In the genomic region with DNA sequence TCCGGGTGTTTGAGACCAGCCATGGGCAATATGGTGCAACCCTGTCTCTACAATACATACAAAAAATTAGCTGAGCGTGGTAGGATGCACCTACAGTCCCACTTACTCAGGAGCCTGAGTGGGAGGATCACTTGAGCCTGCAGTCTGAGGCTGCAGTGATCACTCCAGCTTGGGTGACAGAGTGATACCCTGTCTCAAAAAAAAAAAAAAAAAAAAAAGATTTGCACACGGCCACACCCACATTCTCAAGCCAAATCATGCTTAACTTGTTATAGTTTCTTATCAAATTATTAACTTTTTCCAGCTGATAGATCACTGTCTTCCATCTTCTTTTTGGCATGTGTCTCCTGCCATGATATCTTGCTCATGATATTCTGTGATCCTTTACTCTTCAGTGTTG, we compare ENCODE assay signal across 24 cellular contexts.
"Had no signal": no experiment of that assay in that cellular context is flagged by ENCODE, and none has a peak within 500 bp of the region (broad histone marks: within the 10 kb centered on the region; RNA-seq: fewer than 3 reads in every experiment).

No MANE protein-coding gene starts in this region.

- ATAC-seq: effector memory CD8-positive, alpha-beta T cell; gastroesophageal sphincter; psoas muscle; sciatic nerve; stimulated activated naive B cell treated with anti-CD40 and anti-IgM and Interleukin-4, amounts not matched to agents 10 μg/mL and 1 μg/mL and 100 μg/mL, for 72 hours; stimulated activated naive CD8-positive, alpha-beta T cell treated with anti-CD3 and anti-CD28 coated beads, Interleukin-15, amount 100 ng/mL, for 72 hours; upper lobe of right lung had no signal

- H3K36me3 ChIP-seq: esophagus squamous epithelium, left ventricle myocardium inferior, upper lobe of right lung, vagina had no signal

- H2AFZ ChIP-seq: hepatocyte had no signal

- FAIRE-seq: colon had no signal

- H3K27ac Mint-ChIP-seq: dendritic cell treated with granulocyte-macrophage colony-stimulating factor and Interleukin-4, amounts not matched to agents 40 ng/mL and 50 ng/mL, for 4 days; effector memory CD8-positive, alpha-beta T cell; naive B cell; nephron progenitor cell; stimulated activated naive B cell treated with anti-CD40 and anti-IgM and Interleukin-4, amounts not matched to agents 10 μg/mL and 1 μg/mL and 100 μg/mL, for 72 hours; stimulated activated naive CD8-positive, alpha-beta T cell treated with anti-CD3 and anti-CD28 coated beads, Interleukin-15, amount 100 ng/mL, for 72 hours had no signal

- H3K27me3 Mint-ChIP-seq: dendritic cell treated with granulocyte-macrophage colony-stimulating factor and Interleukin-4, amounts not matched to agents 40 ng/mL and 50 ng/mL, for 4 days; effector memory CD8-positive, alpha-beta T cell; naive B cell; stimulated activated naive B cell treated with anti-CD40 and anti-IgM and Interleukin-4, amounts not matched to agents 10 μg/mL and 1 μg/mL and 100 μg/mL, for 72 hours; stimulated activated naive CD8-positive, alpha-beta T cell treated with anti-CD3 and anti-CD28 coated beads, Interleukin-15, amount 100 ng/mL, for 72 hours had no signal

- DNase-seq: effector memory CD8-positive, alpha-beta T cell; esophagus squamous epithelium; foreskin fibroblast; head of caudate nucleus; left ventricle myocardium inferior; mesendoderm; naive B cell; nephron progenitor cell; psoas muscle; spleen; stimulated activated CD4-positive, alpha-beta T cell treated with anti-CD3 and anti-CD28 coated beads, Interleukin-2, amount 100 ng/mL, for 24 hours; stimulated activated CD4-positive, alpha-beta T cell treated with anti-CD3 and anti-CD28 coated beads, Interleukin-4, amount 100 ng/mL, for 4 hours; stimulated activated naive B cell treated with anti-CD40 and anti-IgM and Interleukin-4, amounts not matched to agents 10 μg/mL and 1 μg/mL and 100 μg/mL, for 72 hours; stimulated activated naive CD8-positive, alpha-beta T cell treated with anti-CD3 and anti-CD28 coated beads, Interleukin-15, amount 100 ng/mL, for 72 hours; testis; upper lobe of right lung had no signal

- H3K9me3 Mint-ChIP-seq: dendritic cell treated with granulocyte-macrophage colony-stimulating factor and Interleukin-4, amounts not matched to agents 40 ng/mL and 50 ng/mL, for 4 days; effector memory CD8-positive, alpha-beta T cell; naive B cell; nephron progenitor cell; stimulated activated naive B cell treated with anti-CD40 and anti-IgM and Interleukin-4, amounts not matched to agents 10 μg/mL and 1 μg/mL and 100 μg/mL, for 72 hours; stimulated activated naive CD8-positive, alpha-beta T cell treated with anti-CD3 and anti-CD28 coated beads, Interleukin-15, amount 100 ng/mL, for 72 hours had no signal

- H3K9me3 ChIP-seq: esophagus squamous epithelium, gastroesophageal sphincter, left ventricle myocardium inferior, psoas muscle, spleen, testis, tibial nerve, upper lobe of right lung, vagina had no signal

- H3K36me3 Mint-ChIP-seq: naive B cell had no signal

- H3K4me2 ChIP-seq: hepatocyte had no signal

- H3K4me1 Mint-ChIP-seq: nephron progenitor cell had no signal

- H3K4me3 ChIP-seq: esophagus squamous epithelium, gastroesophageal sphincter, hepatocyte, left ventricle myocardium inferior, lung, psoas muscle, spleen, testis, tibial nerve, vagina had no signal

- H3K27ac ChIP-seq: esophagus squamous epithelium, gastroesophageal sphincter, hepatocyte, left ventricle myocardium inferior, psoas muscle, spleen, testis, tibial nerve, upper lobe of right lung, vagina had no signal

- H3K4me3 Mint-ChIP-seq: dendritic cell treated with granulocyte-macrophage colony-stimulating factor and Interleukin-4, amounts not matched to agents 40 ng/mL and 50 ng/mL, for 4 days; effector memory CD8-positive, alpha-beta T cell; naive B cell; nephron progenitor cell; stimulated activated naive B cell treated with anti-CD40 and anti-IgM and Interleukin-4, amounts not matched to agents 10 μg/mL and 1 μg/mL and 100 μg/mL, for 72 hours; stimulated activated naive CD8-positive, alpha-beta T cell treated with anti-CD3 and anti-CD28 coated beads, Interleukin-15, amount 100 ng/mL, for 72 hours had no signal

- H3K27me3 ChIP-seq: gastroesophageal sphincter, hepatocyte, spleen, testis, tibial nerve, upper lobe of right lung, vagina had no signal

- H3K4me1 ChIP-seq: psoas muscle, testis had no signal
